In genomic region chr10:128843972-128844371, GRCh38 we compare ENCODE assay signal across 15 cellular contexts.
A peak's percentile ranks its signal among the peaks of the same experiment; 100 is the strongest.
DNase-seq lines count a peak whose midpoint lies in the region; ATAC-seq and TF ChIP-seq lines count a peak whose summit lies in the region.
"Had no signal": no experiment of that assay in that cellular context is flagged by ENCODE, and none has a peak within 500 bp of the region (broad histone marks: within the 10 kb centered on the region; RNA-seq: fewer than 3 reads in every experiment).

No MANE protein-coding gene starts in this region.

- H3K79me2 ChIP-seq in MM.1S (ENCODE audit: low read length): no peaks in the 10 kb centered on the region

- no peaks in the 10 kb centered on the region for H3K9me3 ChIP-seq in MM.1S (replicated peaks; ENCODE audit: insufficient read depth, low read length)

- no peak overlapping the region for H3K9ac ChIP-seq in MM.1S (ENCODE audit: low read length)

- H3K4me2 ChIP-seq in MM.1S (ENCODE audit: low read depth, low read length): no peak overlapping the region

- H3K4me3 ChIP-seq in MM.1S (ENCODE audit: low read length): no peak overlapping the region
- H3K4me3 ChIP-seq: lung had no signal

- no peak overlapping the region for H2AFZ ChIP-seq in MM.1S (ENCODE audit: low read length)

- H3K36me3 Mint-ChIP-seq in nephron (ENCODE audit: low read depth) (no peaks in the 10 kb centered on the region), immature natural killer cell (peaks cover 0 to 3% (median 0%) of the 10 kb centered on the region in 3 donors)
- H3K36me3 Mint-ChIP-seq: CD8-positive, alpha-beta T cell had no signal

- no peak overlapping the region for H3K27ac ChIP-seq in MM.1S (ENCODE audit: low read length)

- H3K27me3 Mint-ChIP-seq in nephron (ENCODE audit: low read depth): no peaks in the 10 kb centered on the region
- peaks cover 0 to 15% (median 5%) of the 10 kb centered on the region in 3 donors for H3K27me3 Mint-ChIP-seq in immature natural killer cell (ENCODE audit: low read depth in 3 of 3)

- H3K27me3 ChIP-seq in MM.1S (replicated peaks; ENCODE audit: insufficient read depth, low read length): no peaks in the 10 kb centered on the region

- DNase-seq in DMS153 treated with DMSO at 0.1 percent for 48 hours (lab: John Stamatoyannopoulos, UW; ENCODE audit: unreplicated experiment) (peak; percentile 51), MM.1S (peak; percentile 17), SK-MEL-5 (ENCODE audit: low read depth, low spot score) (peak; percentile 8), immature natural killer cell (no peak), COLO668 (lab: John Stamatoyannopoulos, UW; ENCODE audit: unreplicated experiment) (no peak)
- DNase-seq: activated CD4-positive, alpha-beta T cell treated with anti-CD3 and anti-CD28 coated beads for 4 hours; activated naive CD8-positive, alpha-beta T cell treated with anti-CD3 and anti-CD28 coated beads, Interleukin-2, amount 50 U/mL, for 24 hours; activated T-cell treated with anti-CD3 and anti-CD28 coated beads, Interleukin-2, amount 50 U/mL, for 1 hour; CD8-positive, alpha-beta T cell; GF-D8; stimulated activated naive CD8-positive, alpha-beta T cell treated with anti-CD3 and anti-CD28 coated beads, Interleukin-15, amount 100 ng/mL, for 72 hours had no signal

- H3K9me3 Mint-ChIP-seq in nephron (no peaks in the 10 kb centered on the region), immature natural killer cell (no peaks in the 10 kb centered on the region)
- H3K9me3 Mint-ChIP-seq: activated naive CD8-positive, alpha-beta T cell treated with anti-CD3 and anti-CD28 coated beads, Interleukin-2, amount 50 U/mL, for 24 hours; CD8-positive, alpha-beta T cell; stimulated activated naive CD8-positive, alpha-beta T cell treated with anti-CD3 and anti-CD28 coated beads, Interleukin-15, amount 100 ng/mL, for 72 hours; T-helper 1 cell treated with Interleukin-12 subunit alpha and Interleukin-12 subunit beta and Interleukin-4 antibody, amounts not matched to agents 30 μg/mL and 1 μg/mL, for 36 hours had no signal

- no peaks in the 10 kb centered on the region for H3K4me1 ChIP-seq in MM.1S (ENCODE audit: low read length)

- TF ChIP-seq CTCF in MM.1S (IDR thresholded peaks at IDR 0.05; ENCODE audit: low read length): peak; percentile 28
- TF ChIP-seq CTCF in nephron (IDR thresholded peaks at IDR 0.05; ENCODE audit: unreplicated experiment in 3 of 3): peak; percentile 15 to 46 (median 19)

- H3K36me3 ChIP-seq in MM.1S (replicated peaks; ENCODE audit: insufficient read depth, low read length): no peaks in the 10 kb centered on the region

- H3K9me2 ChIP-seq in MM.1S (replicated peaks; ENCODE audit: insufficient read depth, low read length): no peaks in the 10 kb centered on the region

- no peak for ATAC-seq in GM18867 (IDR thresholded peaks at IDR 0.05; ENCODE audit: unreplicated experiment)
- ATAC-seq: activated naive CD8-positive, alpha-beta T cell treated with anti-CD3 and anti-CD28 coated beads, Interleukin-2, amount 50 U/mL, for 24 hours; CD8-positive, alpha-beta T cell; stimulated activated naive CD8-positive, alpha-beta T cell treated with anti-CD3 and anti-CD28 coated beads, Interleukin-15, amount 100 ng/mL, for 72 hours had no signal

- H3K4me1 Mint-ChIP-seq in nephron (peaks cover 25% of the 10 kb centered on the region), immature natural killer cell (no peaks in the 10 kb centered on the region)
- H3K4me1 Mint-ChIP-seq: activated naive CD8-positive, alpha-beta T cell treated with anti-CD3 and anti-CD28 coated beads, Interleukin-2, amount 50 U/mL, for 24 hours; stimulated activated naive CD8-positive, alpha-beta T cell treated with anti-CD3 and anti-CD28 coated beads, Interleukin-15, amount 100 ng/mL, for 72 hours had no signal

- H3K27ac Mint-ChIP-seq in nephron: no peak overlapping the region
- H3K27ac Mint-ChIP-seq in immature natural killer cell: no peak overlapping the region
- H3K27ac Mint-ChIP-seq: activated naive CD8-positive, alpha-beta T cell treated with anti-CD3 and anti-CD28 coated beads, Interleukin-2, amount 50 U/mL, for 24 hours; CD8-positive, alpha-beta T cell; stimulated activated naive CD8-positive, alpha-beta T cell treated with anti-CD3 and anti-CD28 coated beads, Interleukin-15, amount 100 ng/mL, for 72 hours; T-helper 1 cell treated with Interleukin-12 subunit alpha and Interleukin-12 subunit beta and Interleukin-4 antibody, amounts not matched to agents 30 μg/mL and 1 μg/mL, for 36 hours had no signal

- H3K4me3 Mint-ChIP-seq in nephron (no peak overlapping the region), immature natural killer cell (no peak overlapping the region)
- H3K4me3 Mint-ChIP-seq: activated naive CD8-positive, alpha-beta T cell treated with anti-CD3 and anti-CD28 coated beads, Interleukin-2, amount 50 U/mL, for 24 hours; CD8-positive, alpha-beta T cell; stimulated activated naive CD8-positive, alpha-beta T cell treated with anti-CD3 and anti-CD28 coated beads, Interleukin-15, amount 100 ng/mL, for 72 hours; T-helper 1 cell treated with Interleukin-12 subunit alpha and Interleukin-12 subunit beta and Interleukin-4 antibody, amounts not matched to agents 30 μg/mL and 1 μg/mL, for 36 hours had no signal

- no peaks in the 10 kb centered on the region for H3F3A ChIP-seq in MM.1S (ENCODE audit: insufficient read depth, low read length)

- H4K20me1 ChIP-seq in MM.1S (ENCODE audit: insufficient read depth, low read length): no peaks in the 10 kb centered on the region

- in situ Hi-C loops in SK-MEL-5 (cut with HindIII; ENCODE audit: low pct_unique_long_range_greater_than_20kb, low sequenced_read_pairs): no loop called here

Comparison
In these comparisons a context has a peak if more than half of its experiments do, and no peak if none do; other contexts are left out.
1. DNase-seq: peak in DMS153 treated with DMSO at 0.1 percent for 48 hours (single experiment), MM.1S (single experiment) and SK-MEL-5 (single experiment); none in immature natural killer cell (0 of 3) and COLO668 (single experiment).